8 cellular contexts compared by ENCODE assay signal in the genomic region with DNA sequence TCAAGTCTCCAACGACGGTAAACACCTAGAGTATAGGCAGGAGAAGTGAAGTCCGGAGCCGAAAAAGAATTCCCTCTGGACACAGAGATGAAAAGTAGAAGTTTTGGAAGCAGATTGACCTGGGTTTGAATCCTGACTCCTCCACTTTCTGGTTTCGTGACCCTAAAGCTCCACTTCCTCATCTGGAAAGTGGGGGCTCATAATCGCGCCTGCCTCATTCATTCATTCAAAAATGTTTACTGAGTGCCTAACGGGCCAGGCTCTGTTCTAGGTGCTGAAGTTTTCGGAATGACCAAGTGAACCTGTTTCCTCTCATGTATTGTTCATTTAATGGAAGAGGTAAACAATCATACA. TPM values are rescaled to one million over a fixed set of nuclear protein-coding genes. Genes with fewer than 3 reads are reported as not detected.
DNase-seq lines count a peak whose midpoint lies in the region; ATAC-seq and TF ChIP-seq lines count a peak whose summit lies in the region.

No MANE protein-coding gene starts in this region.

- peak overlapping the region; percentile 81 for H3K4me3 Mint-ChIP-seq in activated CD4-positive, alpha-beta memory T cell treated with anti-CD3 and anti-CD28 coated beads for 36 hours

- no peak for TF ChIP-seq POLR2A in upper lobe of left lung (IDR thresholded peaks at IDR 0.05)
- no peak for TF ChIP-seq POLR2A in GM18505 (IDR thresholded peaks at IDR 0.05; ENCODE audit: borderline replicate concordance, extremely low read depth, insufficient read depth, insufficient read length)

- POLR2A ChIA-PET in activated CD4-positive, alpha-beta memory T cell treated with anti-CD3 and anti-CD28 coated beads for 36 hours (lab: Charles Lee) = interaction anchor here (0.6 to 1.4 kb wide), 6 partner anchors 23 to 1536 kb away, joined by 3 to 5 read pairs (median 4); no protein-coding TSS in a partner anchor

- H3K36me3 ChIP-seq in right atrium auricular region = no peaks in the 10 kb centered on the region
- H3K36me3 ChIP-seq in iPS-18a (ENCODE audit: control insufficient read depth, low read depth, low read length) = no peaks in the 10 kb centered on the region
- H3K36me3 ChIP-seq in upper lobe of left lung = no peaks in the 10 kb centered on the region

- H3K4me3 ChIP-seq in right atrium auricular region (peak overlapping the region; percentile 41 to 49), iPS-18a (ENCODE audit: low read length) (peak overlapping the region; percentile 63), upper lobe of left lung (peak overlapping the region in 3 of 4 donors; percentile 37 to 52 (median 48))

- no peak for DNase-seq in right atrium auricular region (ENCODE audit: low spot score)
- DNase-seq in cardiac septum (ENCODE audit: low spot score) = no peak
- DNase-seq in activated CD4-positive, alpha-beta memory T cell treated with anti-CD3 and anti-CD28 coated beads for 36 hours = no peak
- DNase-seq in upper lobe of left lung = no peak
- no peak for DNase-seq in GM13976 (ENCODE audit: low spot score)

- H3K9ac ChIP-seq in iPS-18a (ENCODE audit: low read length) = no peak overlapping the region

- H3K27me3 Mint-ChIP-seq in activated CD4-positive, alpha-beta memory T cell treated with anti-CD3 and anti-CD28 coated beads for 36 hours = no peaks in the 10 kb centered on the region

- CTCF ChIA-PET in activated CD4-positive, alpha-beta memory T cell treated with anti-CD3 and anti-CD28 coated beads for 36 hours (lab: Charles Lee) = interaction anchor here (1.0 to 4.8 kb wide), 6 partner anchors 17 to 207 kb away, joined by 3 to 27 read pairs (median 9); no protein-coding TSS in a partner anchor

- H3K36me3 Mint-ChIP-seq in activated CD4-positive, alpha-beta memory T cell treated with anti-CD3 and anti-CD28 coated beads for 36 hours = peaks cover under 1% of the 10 kb centered on the region

- H3K9me3 Mint-ChIP-seq in activated CD4-positive, alpha-beta memory T cell treated with anti-CD3 and anti-CD28 coated beads for 36 hours = no peaks in the 10 kb centered on the region

- ATAC-seq in upper lobe of left lung (ENCODE audit: low FRiP score in 2 of 2) = no peak
- ATAC-seq in GM18909 (IDR thresholded peaks at IDR 0.05; ENCODE audit: poor library complexity, unreplicated experiment) = no peak
- no peak for ATAC-seq in GM18505 (IDR thresholded peaks at IDR 0.05; ENCODE audit: unreplicated experiment)

- H3K4me1 Mint-ChIP-seq in activated CD4-positive, alpha-beta memory T cell treated with anti-CD3 and anti-CD28 coated beads for 36 hours (ENCODE audit: low read depth) = peaks cover 35% of the 10 kb centered on the region

- no peak for TF ChIP-seq CTCF in right atrium auricular region (IDR thresholded peaks at IDR 0.05)
- TF ChIP-seq CTCF in upper lobe of left lung (IDR thresholded peaks at IDR 0.05) = no peak
- TF ChIP-seq CTCF in GM13976 (IDR thresholded peaks at IDR 0.05; ENCODE audit: borderline replicate concordance, control extremely low read depth, extremely low read depth, insufficient read depth, missing control alignments) = no peak

- intact Hi-C loops in cardiac septum (cut with DNase I) = loop anchor here (10.0 kb wide), 2 partner anchors 62 to 222 kb away; partner anchors contain the start of genes ERCC1 and OPA3
- intact Hi-C loops in activated CD4-positive, alpha-beta memory T cell treated with anti-CD3 and anti-CD28 coated beads for 36 hours (cut with micrococcal nuclease) = no loop called here

- H3K9me3 ChIP-seq in right atrium auricular region = no peaks in the 10 kb centered on the region
- H3K9me3 ChIP-seq in iPS-18a (ENCODE audit: control insufficient read depth, low read depth, low read length) = no peaks in the 10 kb centered on the region
- no peaks in the 10 kb centered on the region for H3K9me3 ChIP-seq in upper lobe of left lung

- H3K27ac Mint-ChIP-seq in activated CD4-positive, alpha-beta memory T cell treated with anti-CD3 and anti-CD28 coated beads for 36 hours = peak overlapping the region; percentile 74

- H3K27ac ChIP-seq in right atrium auricular region = peak overlapping the region in 1 of 2 donors; percentile 36
- H3K27ac ChIP-seq in iPS-18a (ENCODE audit: low read length) = no peak overlapping the region
- peak overlapping the region in 1 of 4 donors; percentile 47 for H3K27ac ChIP-seq in upper lobe of left lung

- no peak for TF ChIP-seq EP300 in upper lobe of left lung (IDR thresholded peaks at IDR 0.05)

- in situ Hi-C loops in GM13976 (cut with MboI; ENCODE audit: low sequenced_read_pairs, unreplicated experiment) = no loop called here

- no peaks in the 10 kb centered on the region for H3K27me3 ChIP-seq in right atrium auricular region
- peaks cover 23% of the 10 kb centered on the region for H3K27me3 ChIP-seq in iPS-18a (ENCODE audit: control insufficient read depth, insufficient read depth, low read length)
- H3K27me3 ChIP-seq in upper lobe of left lung = peaks cover 0 to 10% (median 3%) of the 10 kb centered on the region in 4 donors

- 7 to 11% methylated on average over 8 to 9 of the region's 9 CpGs for WGBS in upper lobe of left lung, 2 donors

- H3K4me1 ChIP-seq in right atrium auricular region = peaks cover 0 to 27% of the 10 kb centered on the region in 2 donors
- H3K4me1 ChIP-seq in iPS-18a (ENCODE audit: control insufficient read depth, low read depth, low read length) = peaks cover 10% of the 10 kb centered on the region
- peaks cover 22 to 41% (median 31%) of the 10 kb centered on the region in 4 donors for H3K4me1 ChIP-seq in upper lobe of left lung

RNA-seq across cellular contexts. Expression of gene EML2, which starts 7.1 kb away (rescaled TPM):
- total RNA-seq in right atrium auricular region (10 to 100 TPM; 18.7 to 22.5 TPM), cardiac septum (45.8 TPM), upper lobe of left lung (10 to 100 TPM; 34.1 to 70.2 (median 48.2) TPM)
- total RNA-seq in activated CD4-positive, alpha-beta memory T cell treated with anti-CD3 and anti-CD28 coated beads for 36 hours = 100 to 1,000 TPM; 159 to 183 TPM

RNA-seq across cellular contexts. Expression of gene GIPR, which starts 21.7 kb away (rescaled TPM):
- total RNA-seq in right atrium auricular region = 1 to 10 TPM; 2.7 to 3.1 TPM
- total RNA-seq in cardiac septum = 6.9 TPM
- total RNA-seq in activated CD4-positive, alpha-beta memory T cell treated with anti-CD3 and anti-CD28 coated beads for 36 hours = 1 to 10 TPM; 6.6 to 8.3 TPM
- 10 to 100 TPM in 1 of 6 donors, 1 to 10 TPM in 5; 2.9 to 17.8 (median 6.0) TPM for total RNA-seq in upper lobe of left lung

RNA-seq across cellular contexts. Expression of gene GPR4, which starts 44.3 kb away (rescaled TPM):
- total RNA-seq in right atrium auricular region = 10 to 100 TPM in 1 of 2 donors, 1 to 10 TPM in 1; 6.2 to 12.1 TPM
- 6.9 TPM for total RNA-seq in cardiac septum
- not detected for total RNA-seq in activated CD4-positive, alpha-beta memory T cell treated with anti-CD3 and anti-CD28 coated beads for 36 hours
- total RNA-seq in upper lobe of left lung = 10 to 100 TPM in 2 of 6 donors, 1 to 10 TPM in 4; 1.0 to 22.1 (median 6.8) TPM

RNA-seq across cellular contexts. Expression of gene SNRPD2, which starts 45.4 kb away (rescaled TPM):
- total RNA-seq in right atrium auricular region (100 to 1,000 TPM; 158 to 201 TPM), cardiac septum (210 TPM), upper lobe of left lung (100 to 1,000 TPM in 5 of 6 donors, 10 to 100 TPM in 1; 58.7 to 261 (median 161) TPM)
- total RNA-seq in activated CD4-positive, alpha-beta memory T cell treated with anti-CD3 and anti-CD28 coated beads for 36 hours = 100 to 1,000 TPM; 789 TPM

RNA-seq across cellular contexts. Expression of gene QPCTL, which starts 46.1 kb away (rescaled TPM):
- total RNA-seq in right atrium auricular region (1 to 10 TPM; 2.4 to 3.0 TPM), cardiac septum (2.6 TPM), upper lobe of left lung (10 to 100 TPM in 3 of 6 donors, 1 to 10 TPM in 3; 7.1 to 18.3 (median 10.1) TPM)
- total RNA-seq in activated CD4-positive, alpha-beta memory T cell treated with anti-CD3 and anti-CD28 coated beads for 36 hours = 10 to 100 TPM; 13.8 to 16.8 TPM
